ENCODE assay signal across 19 cellular contexts in the genomic region with DNA sequence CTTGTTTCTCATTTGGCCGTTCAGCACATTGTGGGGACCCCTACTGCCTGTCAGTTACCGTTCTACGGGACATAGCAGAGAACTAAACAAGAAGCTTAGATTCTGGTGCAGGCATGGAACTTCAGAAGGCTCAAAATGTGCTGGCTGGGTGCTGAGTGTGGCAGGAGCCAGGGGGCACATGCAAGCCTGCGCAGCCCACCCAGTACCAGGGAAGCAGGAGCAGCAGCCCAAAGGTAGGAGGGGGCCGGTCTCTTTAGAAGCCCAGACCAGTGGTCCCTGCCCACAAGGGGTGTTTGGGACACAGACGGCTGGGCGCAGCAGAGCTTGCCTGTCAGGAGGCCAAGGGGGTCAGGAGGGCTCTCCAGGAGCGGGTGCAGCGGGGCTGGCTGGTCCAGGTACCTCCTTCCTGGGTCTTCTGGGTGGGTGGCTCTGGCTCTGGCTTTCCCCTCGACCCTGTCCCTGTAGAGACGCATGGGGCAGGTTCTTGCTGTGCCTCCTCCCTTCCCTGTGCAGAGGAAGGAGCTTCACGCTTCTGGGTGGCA. TPM values are rescaled to one million over a fixed set of nuclear protein-coding genes. Genes with fewer than 3 reads are reported as not detected.
DNase-seq lines count a peak whose midpoint lies in the region; ATAC-seq, FAIRE-seq and TF ChIP-seq lines count a peak whose summit lies in the region.
"Had no signal": no experiment of that assay in that cellular context is flagged by ENCODE, and none has a peak within 500 bp of the region (broad histone marks: within the 10 kb centered on the region; RNA-seq: fewer than 3 reads in every experiment).

No MANE protein-coding gene starts in this region.

- intact Hi-C loops in adrenal gland (cut with DNase I), result loop anchor here (5.0 to 10.0 kb wide), 2 partner anchors 50 to 53 kb away; partner anchors contain the start of gene RNH1 (in 1 of the 2)

- peak overlapping the region; percentile 90 to 100 (median 97); a peak in 14 of 22 replicates for H3K4me2 ChIP-seq in BLaER1 treated with 17β-estradiol and CSF1 and Interleukin-3, amounts not matched to agents 10 nM and 100 nM
- H3K4me2 ChIP-seq in DOHH2 (ENCODE audit: low read length) (peak overlapping the region; percentile 90; the same call in 1 of the 2 replicates), astrocyte (ENCODE audit: low read length) (no peak overlapping the region), neural cell (ENCODE audit: low read length) (no peak overlapping the region)

- peaks cover 2% of the 10 kb centered on the region for H3K9me3 Mint-ChIP-seq in astrocyte (ENCODE audit: unreplicated experiment)
- H3K9me3 Mint-ChIP-seq: activated naive CD8-positive, alpha-beta T cell treated with anti-CD3 and anti-CD28 coated beads, Interleukin-2, amount 10 ng/mL, durations not matched to agents 7 days and 5 days; activated T-helper 2 cell treated with anti-CD3 and anti-CD28 coated beads, Interferon-gamma antibody, Interleukin-2, Interleukin-4, amounts not matched to agents 10 μg/mL and 5 μg/mL and 100 μg/mL, durations not matched to agents 14 hours and 24 hours and 36 hours; stimulated activated naive CD8-positive, alpha-beta T cell treated with anti-CD3 and anti-CD28 coated beads, Interleukin-15, Interleukin-2, amounts not matched to agents 100 ng/mL and 50 ng/mL, for 24 hours had no signal

- TF ChIP-seq POLR2A in adrenal gland (IDR thresholded peaks at IDR 0.05), result no peak

- H3K27ac Mint-ChIP-seq in astrocyte (ENCODE audit: unreplicated experiment), result no peak overlapping the region
- H3K27ac Mint-ChIP-seq: activated CD4-positive, alpha-beta T cell treated with anti-CD3 and anti-CD28 coated beads for 36 hours; activated T-helper 2 cell treated with anti-CD3 and anti-CD28 coated beads, Interferon-gamma antibody, Interleukin-2, Interleukin-4, amounts not matched to agents 10 μg/mL and 5 μg/mL and 100 μg/mL, durations not matched to agents 14 hours and 24 hours and 36 hours had no signal

- no peak overlapping the region for H3K4me3 ChIP-seq in BLaER1 treated with 17β-estradiol and CSF1 and Interleukin-3, amounts not matched to agents 10 nM and 100 nM
- H3K4me3 ChIP-seq in DOHH2 (ENCODE audit: low read length) (no peak overlapping the region), astrocyte (ENCODE audit: insufficient read depth, low read depth, low read length) (no peak overlapping the region), neural cell (ENCODE audit: low read length) (peak overlapping the region; percentile 96), adrenal gland (no peak overlapping the region)
- H3K4me3 ChIP-seq: lung had no signal

- H3K4me3 Mint-ChIP-seq in astrocyte (ENCODE audit: unreplicated experiment), result peak overlapping the region; percentile 69

- H3F3A ChIP-seq in DOHH2 (ENCODE audit: control insufficient read depth, insufficient read depth) (peaks cover 13% of the 10 kb centered on the region), neural cell (ENCODE audit: insufficient read depth, low read length, poor library complexity, severe bottlenecking) (no peaks in the 10 kb centered on the region)

- TF ChIP-seq CTCF in DOHH2 (IDR thresholded peaks at IDR 0.05; ENCODE audit: low read depth, low read length, poor library complexity, severe bottlenecking) (no peak), astrocyte (IDR thresholded peaks at IDR 0.05; ENCODE audit: insufficient read depth, low read depth, low read length) (no peak), neural cell (IDR thresholded peaks at IDR 0.05; ENCODE audit: poor library complexity, severe bottlenecking) (no peak), adrenal gland (IDR thresholded peaks at IDR 0.05) (no peak)

- DNase-seq in astrocyte (ENCODE audit: low read depth) (no peak), adrenal gland (no peak), NCI-H774 (lab: John Stamatoyannopoulos, UW) (no peak)
- DNase-seq: activated CD4-positive, alpha-beta T cell treated with anti-CD3 and anti-CD28 coated beads for 36 hours; activated naive CD8-positive, alpha-beta T cell treated with anti-CD3 and anti-CD28 coated beads, Interleukin-2, amount 10 ng/mL, durations not matched to agents 7 days and 5 days; H7; NCI-H1417 treated with DMSO at 0.1 percent for 48 hours; NCI-H2171; SHP77 treated with DMSO at 0.1 percent for 48 hours; stimulated activated CD4-positive, alpha-beta T cell treated with anti-CD3 and anti-CD28 coated beads, Interleukin-1b, Interleukin-23, amount 100 ng/mL, for 48 hours; transverse colon had no signal

- H3K36me3 ChIP-seq in BLaER1 treated with 17β-estradiol and CSF1 and Interleukin-3, amounts not matched to agents 10 nM and 100 nM, result peaks cover 30 to 54% (median 47%) of the 10 kb centered on the region in 11 experiments
- H3K36me3 ChIP-seq in DOHH2 (ENCODE audit: control insufficient read depth, low read length) (peaks cover 32% of the 10 kb centered on the region), astrocyte (ENCODE audit: insufficient read depth, low read length) (peaks cover 7% of the 10 kb centered on the region), neural cell (ENCODE audit: insufficient read depth, low read length) (no peaks in the 10 kb centered on the region), adrenal gland (replicated peaks in 1 of 2) (peaks cover 0 to 4% of the 10 kb centered on the region in 2 donors)
- H3K36me3 ChIP-seq: transverse colon had no signal

- no peaks in the 10 kb centered on the region for H3K27me3 ChIP-seq in BLaER1 treated with 17β-estradiol and CSF1 and Interleukin-3, amounts not matched to agents 10 nM and 100 nM
- H3K27me3 ChIP-seq in DOHH2 (ENCODE audit: control insufficient read depth, low read length) (no peaks in the 10 kb centered on the region), astrocyte (ENCODE audit: insufficient read depth, low read length) (no peaks in the 10 kb centered on the region), neural cell (ENCODE audit: insufficient read depth, low read depth, low read length) (no peaks in the 10 kb centered on the region), adrenal gland (no peaks in the 10 kb centered on the region)
- H3K27me3 ChIP-seq: transverse colon had no signal

- no peak for ATAC-seq in GM18868 (IDR thresholded peaks at IDR 0.05; ENCODE audit: unreplicated experiment)
- no peak for ATAC-seq in GM21825 (IDR thresholded peaks at IDR 0.05; ENCODE audit: unreplicated experiment)
- ATAC-seq: activated CD4-positive, alpha-beta T cell treated with anti-CD3 and anti-CD28 coated beads for 36 hours had no signal

- peaks cover 16 to 70% (median 63%) of the 10 kb centered on the region in 11 experiments; a peak in 21 of 22 replicates for H4K20me1 ChIP-seq in BLaER1 treated with 17β-estradiol and CSF1 and Interleukin-3, amounts not matched to agents 10 nM and 100 nM
- H4K20me1 ChIP-seq in DOHH2 (ENCODE audit: control insufficient read depth, insufficient read depth, low read depth, low read length) (peaks cover 6% of the 10 kb centered on the region; the same call in 1 of the 2 replicates), astrocyte (ENCODE audit: insufficient read depth, low read length) (peaks cover 57% of the 10 kb centered on the region), neural cell (ENCODE audit: insufficient read depth) (peaks cover 2% of the 10 kb centered on the region)

- H3K27me3 Mint-ChIP-seq in astrocyte (ENCODE audit: low read depth, unreplicated experiment), result no peaks in the 10 kb centered on the region
- H3K27me3 Mint-ChIP-seq: activated CD4-positive, alpha-beta T cell treated with anti-CD3 and anti-CD28 coated beads for 36 hours; activated naive CD8-positive, alpha-beta T cell treated with anti-CD3 and anti-CD28 coated beads, Interleukin-2, amount 10 ng/mL, durations not matched to agents 7 days and 5 days; stimulated activated naive CD8-positive, alpha-beta T cell treated with anti-CD3 and anti-CD28 coated beads, Interleukin-15, Interleukin-2, amounts not matched to agents 100 ng/mL and 50 ng/mL, for 24 hours had no signal

- peaks cover 18% of the 10 kb centered on the region for H3K36me3 Mint-ChIP-seq in astrocyte (ENCODE audit: low read depth, unreplicated experiment)

- FAIRE-seq in astrocyte (lab: Jason Lieb, UNC), result no peak

- H3K79me2 ChIP-seq in DOHH2 (ENCODE audit: control insufficient read depth, low read length) (peaks cover 71% of the 10 kb centered on the region), astrocyte (ENCODE audit: insufficient read depth, low read length) (peaks cover 73% of the 10 kb centered on the region), neural cell (replicated peaks; ENCODE audit: insufficient read depth, low read length) (peaks cover 7% of the 10 kb centered on the region)

- H3K4me1 ChIP-seq in BLaER1 treated with 17β-estradiol and CSF1 and Interleukin-3, amounts not matched to agents 10 nM and 100 nM, result peaks cover 36 to 51% (median 44%) of the 10 kb centered on the region in 10 experiments
- H3K4me1 ChIP-seq in DOHH2 (ENCODE audit: control insufficient read depth, low read length), result peaks cover 45% of the 10 kb centered on the region
- H3K4me1 ChIP-seq in astrocyte (ENCODE audit: insufficient read depth, low read length), result peaks cover 8% of the 10 kb centered on the region
- H3K4me1 ChIP-seq in adrenal gland (replicated peaks in 1 of 2), result peaks cover 17 to 36% of the 10 kb centered on the region in 2 donors

- peak overlapping the region in 9 of 11 experiments; percentile 83 to 94 (median 88); a peak in 13 of 22 replicates for H3K9ac ChIP-seq in BLaER1 treated with 17β-estradiol and CSF1 and Interleukin-3, amounts not matched to agents 10 nM and 100 nM
- H3K9ac ChIP-seq in astrocyte (ENCODE audit: low read length), result no peak overlapping the region
- H3K9ac ChIP-seq in neural cell (ENCODE audit: low read length), result peak overlapping the region; percentile 83

- no peak overlapping the region for H3K27ac ChIP-seq in BLaER1 treated with 17β-estradiol and CSF1 and Interleukin-3, amounts not matched to agents 10 nM and 100 nM
- H3K27ac ChIP-seq in DOHH2 (ENCODE audit: low read depth, low read length) (no peak overlapping the region), astrocyte (ENCODE audit: low read depth, low read length) (no peak overlapping the region), neural cell (ENCODE audit: low read length) (no peak overlapping the region), adrenal gland (no peak overlapping the region)

- no peak for TF ChIP-seq EP300 in neural cell (conservative IDR thresholded peaks at IDR 0.05; ENCODE audit: poor library complexity, severe bottlenecking)

- WGBS in adrenal gland, 4 donors, result 83 to 94% (median 92%) methylated on average over 7 to 12 of the region's 12 CpGs

- H3K9me2 ChIP-seq in DOHH2 (replicated peaks; ENCODE audit: control insufficient read depth, low read length) (no peaks in the 10 kb centered on the region), neural cell (ENCODE audit: insufficient read depth, low read length) (no peaks in the 10 kb centered on the region)

- H2AFZ ChIP-seq in astrocyte (ENCODE audit: low read depth, low read length) (no peak overlapping the region), neural cell (ENCODE audit: low read depth, low read length) (no peak overlapping the region)

- peaks cover 6% of the 10 kb centered on the region for H3K4me1 Mint-ChIP-seq in astrocyte (ENCODE audit: low read depth, unreplicated experiment)

- H3K9me3 ChIP-seq in BLaER1 treated with 17β-estradiol and CSF1 and Interleukin-3, amounts not matched to agents 10 nM and 100 nM (replicated peaks in 1 of 11), result no peaks in the 10 kb centered on the region
- no peaks in the 10 kb centered on the region for H3K9me3 ChIP-seq in DOHH2 (ENCODE audit: control insufficient read depth, insufficient read depth, low read length)
- H3K9me3 ChIP-seq in astrocyte (ENCODE audit: insufficient read depth, low read depth, low read length), result no peaks in the 10 kb centered on the region
- no peaks in the 10 kb centered on the region for H3K9me3 ChIP-seq in neural cell (ENCODE audit: low read length)
- H3K9me3 ChIP-seq in adrenal gland (replicated peaks in 1 of 3), result no peaks in the 10 kb centered on the region
- H3K9me3 ChIP-seq: transverse colon had no signal

- TF ChIP-seq RAD21 in neural cell (conservative IDR thresholded peaks at IDR 0.05), result no peak

RNA-seq across cellular contexts. Expression of gene PTDSS2, which starts 2.2 kb away (rescaled TPM):
- 40.3 and 47.3 TPM in 2 replicates for total RNA-seq in astrocyte
- 39.1 and 54.3 TPM in 2 replicates for polyA plus RNA-seq in neural cell
- polyA minus RNA-seq in neural cell, result 27.1 and 28.7 TPM in 2 replicates
- total RNA-seq in adrenal gland, result 10 to 100 TPM; 30.4 to 85.9 (median 44.7) TPM
- polyA plus RNA-seq in adrenal gland, result 100 to 1,000 TPM in 1 of 3 donors, 10 to 100 TPM in 2; 11.0 to 109 (median 53.7) TPM

RNA-seq across cellular contexts. Expression of gene ANO9, which starts 10.5 kb away (rescaled TPM):
- total RNA-seq in astrocyte (0.82 and 1.9 TPM in 2 replicates), adrenal gland (1 to 10 TPM in 1 of 8 donors, under 1 TPM in 3, not detected in 4; 0.52 to 2.2 (median 0.79) TPM)
- polyA plus RNA-seq in neural cell (not detected in 2 replicates), adrenal gland (1 to 10 TPM in 2 of 3 donors, under 1 TPM in 1; 0.07 to 2.9 (median 1.2) TPM)
- not detected in 2 replicates for polyA minus RNA-seq in neural cell

RNA-seq across cellular contexts. Expression of gene SIGIRR, which starts 37.5 kb away (rescaled TPM):
- total RNA-seq in astrocyte (6.2 and 7.2 TPM in 2 replicates), adrenal gland (10 to 100 TPM in 7 of 8 donors, 1 to 10 TPM in 1; 7.9 to 70.0 (median 21.6) TPM)
- polyA plus RNA-seq in neural cell (1.6 and 5.6 TPM in 2 replicates), adrenal gland (100 to 1,000 TPM in 1 of 3 donors, 10 to 100 TPM in 1, 1 to 10 TPM in 1; 2.7 to 111 (median 80.4) TPM)
- 0.97 TPM in 1 of 2 replicates, not detected in the other for polyA minus RNA-seq in neural cell

RNA-seq across cellular contexts. Expression of gene RNH1, which starts 54.8 kb away (rescaled TPM):
- total RNA-seq in astrocyte (117 and 130 TPM in 2 replicates), adrenal gland (100 to 1,000 TPM; 190 to 342 (median 264) TPM)
- polyA plus RNA-seq in neural cell (71.8 and 82.4 TPM in 2 replicates), adrenal gland (100 to 1,000 TPM in 2 of 3 donors, 10 to 100 TPM in 1; 36.3 to 125 (median 110) TPM)
- 49.7 and 58.4 TPM in 2 replicates for polyA minus RNA-seq in neural cell

RNA-seq across cellular contexts. Expression of gene PKP3, which starts 58.3 kb away (rescaled TPM):
- total RNA-seq in astrocyte, result 1.1 and 2.1 TPM in 2 replicates
- polyA plus RNA-seq in neural cell, result not detected in 2 replicates
- not detected in 2 replicates for polyA minus RNA-seq in neural cell
- under 1 TPM in 3 of 8 donors, not detected in 5; 0.45 to 0.65 (median 0.65) TPM for total RNA-seq in adrenal gland
- under 1 TPM in 1 of 3 donors, not detected in 2; 0.37 TPM for polyA plus RNA-seq in adrenal gland
- total RNA-seq: activated T-helper 2 cell treated with anti-CD3 and anti-CD28 coated beads, Interferon-gamma antibody, Interleukin-2, Interleukin-4, amounts not matched to agents 10 μg/mL and 5 μg/mL and 100 μg/mL, durations not matched to agents 14 hours and 24 hours and 36 hours had no signal

Comparison
In these comparisons a context has a peak if more than half of its experiments do, and no peak if none do; other contexts are left out.
1. H3K4me2 ChIP-seq: peak in BLaER1 treated with 17β-estradiol and CSF1 and Interleukin-3, amounts not matched to agents 10 nM and 100 nM (11 of 11) and DOHH2 (single experiment); none in astrocyte (single experiment) and neural cell (single experiment).